Comparison of ENCODE assay signal across 8 cellular contexts in genomic region chr22:20079745-20080444, GRCh38. TPM values are rescaled to one million over a fixed set of nuclear protein-coding genes. Genes with fewer than 3 reads are reported as not detected.
DNase-seq lines count a peak whose midpoint lies in the region; ATAC-seq and TF ChIP-seq lines count a peak whose summit lies in the region.

DGCR8 (plus strand) TSS chr22:20080241; CDS start chr22:20085964, 5,723 bp downstream.

- peak within 1 kb of the TSS; percentile 88 for H3K4me3 Mint-ChIP-seq in activated CD4-positive, alpha-beta T cell treated with anti-CD3 and anti-CD28 coated beads for 36 hours

- H3K4me3 ChIP-seq in colonic mucosa: peak within 1 kb of the TSS; percentile 87

- DNase-seq in AG20443 (ENCODE audit: low spot score): peak; percentile 99
- DNase-seq in NCI-H460 (ENCODE audit: extremely low read depth, low read depth): peak; percentile 88
- peak; percentile 78 for DNase-seq in activated CD4-positive, alpha-beta T cell treated with anti-CD3 and anti-CD28 coated beads for 36 hours
- DNase-seq in colonic mucosa: peak; percentile 96
- DNase-seq in kidney tubule cell (ENCODE audit: low spot score): peak; percentile 96
- peak; percentile 29 to 38 for DNase-seq in stimulated activated CD4-positive, alpha-beta T cell treated with anti-CD3 and anti-CD28 coated beads, Interleukin-1b, Interleukin-23, amount 100 ng/mL, for 1 hour (ENCODE audit: low read depth in 2 of 2)

- H3K9me3 Mint-ChIP-seq in activated CD4-positive, alpha-beta T cell treated with anti-CD3 and anti-CD28 coated beads for 36 hours (ENCODE audit: low read depth): no peaks in the 10 kb centered on the region

- H3K27me3 Mint-ChIP-seq in activated CD4-positive, alpha-beta T cell treated with anti-CD3 and anti-CD28 coated beads for 36 hours: no peaks in the 10 kb centered on the region

- intact Hi-C loops in activated CD4-positive, alpha-beta T cell treated with anti-CD3 and anti-CD28 coated beads for 36 hours (cut with DNase I, micrococcal nuclease): loop anchor here (1.0 to 2.0 kb wide), 10 partner anchors 20 to 240 kb away; partner anchors contain the start of genes TANGO2 (in 2 of the 2), TRMT2A (in 2 of the 2), ARVCF (in 1 of the 2) and DGCR6L (in 1 of the 2)
- intact Hi-C loops in colonic mucosa (cut with DNase I): loop anchor here (5.0 kb wide), 1 partner anchor 37 kb away; the partner anchor contains the start of genes RANBP1 and TRMT2A

- H3K27me3 ChIP-seq in colonic mucosa: no peaks in the 10 kb centered on the region

- TF ChIP-seq CTCF in colonic mucosa (IDR thresholded peaks at IDR 0.05): no peak

- ATAC-seq in HG03432 (IDR thresholded peaks at IDR 0.05; ENCODE audit: unreplicated experiment): peak; percentile 83
- ATAC-seq in activated CD4-positive, alpha-beta T cell treated with anti-CD3 and anti-CD28 coated beads for 36 hours: peak; percentile 92

- peaks cover 36% of the 10 kb centered on the region for H3K4me1 Mint-ChIP-seq in activated CD4-positive, alpha-beta T cell treated with anti-CD3 and anti-CD28 coated beads for 36 hours

- H3K36me3 Mint-ChIP-seq in activated CD4-positive, alpha-beta T cell treated with anti-CD3 and anti-CD28 coated beads for 36 hours (ENCODE audit: low read depth): peaks cover 5% of the 10 kb centered on the region

- peaks cover 5% of the 10 kb centered on the region for H3K4me1 ChIP-seq in colonic mucosa

- CTCF ChIA-PET in activated CD4-positive, alpha-beta T cell treated with anti-CD3 and anti-CD28 coated beads for 36 hours (lab: Charles Lee): interaction anchor here (1.1 kb wide), 1 partner anchor 109 kb away, joined by 3 read pairs; no protein-coding TSS in a partner anchor

- H3K9ac ChIP-seq in colonic mucosa (ENCODE audit: low read depth in 2 of 2, low read length in 2 of 2): peak within 1 kb of the TSS; percentile 61 to 76

- H3K9me3 ChIP-seq in colonic mucosa: no peaks in the 10 kb centered on the region

- peak; percentile 74 for TF ChIP-seq POLR2A in GM19193 (IDR thresholded peaks at IDR 0.05; ENCODE audit: extremely low read depth, insufficient read depth, insufficient read length)

- POLR2A ChIA-PET in activated CD4-positive, alpha-beta T cell treated with anti-CD3 and anti-CD28 coated beads for 36 hours (lab: Charles Lee): no interaction called here

- peak within 1 kb of the TSS; percentile 91 for H3K27ac ChIP-seq in colonic mucosa

- peak within 1 kb of the TSS; percentile 80 for H3K27ac Mint-ChIP-seq in activated CD4-positive, alpha-beta T cell treated with anti-CD3 and anti-CD28 coated beads for 36 hours

- H3K36me3 ChIP-seq in colonic mucosa: no peaks in the 10 kb centered on the region

RNA-seq across cellular contexts. Expression of gene DGCR8, which starts in this region (rescaled TPM):
- total RNA-seq in NCI-H460 (2014; rRNA removed; shearing (Covaris generic)): 12.7 and 15.2 TPM in 2 replicates
- polyA plus RNA-seq in NCI-H460 (2014; cell fraction: nucleus; rRNA removed): 58.8 and 77.1 TPM in 2 replicates
- total RNA-seq in activated CD4-positive, alpha-beta T cell treated with anti-CD3 and anti-CD28 coated beads for 36 hours: 10 to 100 TPM; 31.8 to 32.3 TPM
- total RNA-seq in colonic mucosa: 10 to 100 TPM; 21.1 to 52.7 TPM

Comparison
In these comparisons a context has a peak if more than half of its experiments do, and no peak if none do; other contexts are left out.
1. Peak in every context shown above with its lines: DNase-seq, ATAC-seq, H3K4me3 ChIP-seq and H3K27ac ChIP-seq.
2. DNase-seq: peak in every context shown above with its lines; median percentile 99 in AG20443; 96 in colonic mucosa; 96 in kidney tubule cell; 88 in NCI-H460; 78 in activated CD4-positive, alpha-beta T cell treated with anti-CD3 and anti-CD28 coated beads for 36 hours; 34 in stimulated activated CD4-positive, alpha-beta T cell treated with anti-CD3 and anti-CD28 coated beads, Interleukin-1b, Interleukin-23, amount 100 ng/mL, for 1 hour.